25 cellular contexts compared by ENCODE assay signal in the genomic region with DNA sequence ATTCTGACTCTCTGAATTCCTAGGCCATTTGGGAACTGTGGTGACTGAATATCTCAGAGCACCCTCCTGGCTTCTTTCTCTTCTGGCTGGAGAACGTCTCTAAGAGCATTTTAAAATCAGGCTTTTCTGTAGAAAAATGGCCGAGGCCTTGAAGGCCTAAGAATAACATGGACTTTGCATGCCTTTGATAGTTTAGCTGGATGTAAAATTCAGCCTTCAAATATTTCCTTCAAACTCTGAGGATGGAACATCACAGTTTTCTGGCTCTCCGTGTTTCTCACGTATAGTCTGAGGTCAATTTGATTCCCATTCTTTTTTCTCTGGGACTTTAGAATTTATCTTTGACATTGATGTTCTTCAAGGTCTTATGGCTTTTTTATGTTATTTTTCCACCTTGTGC. TPM values are rescaled to one million over a fixed set of nuclear protein-coding genes. Genes with fewer than 3 reads are reported as not detected.
"Had no signal": no experiment of that assay in that cellular context is flagged by ENCODE, and none has a peak within 500 bp of the region (broad histone marks: within the 10 kb centered on the region; RNA-seq: fewer than 3 reads in every experiment).

No MANE protein-coding gene starts in this region.

- ATAC-seq: Right ventricle myocardium inferior, SK-N-SH treated with all-trans-retinoic acid at 6 μM for 48 hours had no signal

- DNase-seq: IMR-90, Kasumi-1, MM.1S, NCI-H1092 treated with DMSO at 0.1 percent for 48 hours, NCI-H1436, NCI-H187, NCI-H2029, NCI-H2081 treated with DMSO at 0.1 percent for 48 hours, NCI-H2171, NCI-H226, NCI-H446, NCI-H510A, NCI-H524 treated with DMSO at 0.1 percent for 48 hours, NCI-H69, NCI-H774, Peyer's patch, SHP77 treated with DMSO at 0.1 percent for 48 hours, SJCRH30 had no signal

- H3K27ac ChIP-seq: HL-60, KMS-11, Peyer's patch, SJCRH30 had no signal

- H3K27me3 ChIP-seq: Peyer's patch had no signal

- H3K4me1 ChIP-seq: SJCRH30 had no signal

- H3K4me2 ChIP-seq: KMS-11 had no signal

- H3K36me3 ChIP-seq: Peyer's patch, SJCRH30 had no signal

- H3K4me3 ChIP-seq: Peyer's patch, SJCRH30 had no signal

- FAIRE-seq: HTR-8/SVneo had no signal

- H3K9me3 ChIP-seq: Peyer's patch, SJCRH30 had no signal

- H3K9ac ChIP-seq: KMS-11 had no signal

RNA-seq across cellular contexts. Expression of gene ARHGEF16, which starts 34.0 kb away (rescaled TPM):
- total RNA-seq: RPMI7951; T-helper 1 cell treated with Interleukin-12 subunit alpha and Interleukin-12 subunit beta and Interleukin-4 antibody, amounts not matched to agents 30 ng/mL and 1 ng/mL, for 36 hours had no signal
